8 cellular contexts compared by ENCODE assay signal in the genomic region with DNA sequence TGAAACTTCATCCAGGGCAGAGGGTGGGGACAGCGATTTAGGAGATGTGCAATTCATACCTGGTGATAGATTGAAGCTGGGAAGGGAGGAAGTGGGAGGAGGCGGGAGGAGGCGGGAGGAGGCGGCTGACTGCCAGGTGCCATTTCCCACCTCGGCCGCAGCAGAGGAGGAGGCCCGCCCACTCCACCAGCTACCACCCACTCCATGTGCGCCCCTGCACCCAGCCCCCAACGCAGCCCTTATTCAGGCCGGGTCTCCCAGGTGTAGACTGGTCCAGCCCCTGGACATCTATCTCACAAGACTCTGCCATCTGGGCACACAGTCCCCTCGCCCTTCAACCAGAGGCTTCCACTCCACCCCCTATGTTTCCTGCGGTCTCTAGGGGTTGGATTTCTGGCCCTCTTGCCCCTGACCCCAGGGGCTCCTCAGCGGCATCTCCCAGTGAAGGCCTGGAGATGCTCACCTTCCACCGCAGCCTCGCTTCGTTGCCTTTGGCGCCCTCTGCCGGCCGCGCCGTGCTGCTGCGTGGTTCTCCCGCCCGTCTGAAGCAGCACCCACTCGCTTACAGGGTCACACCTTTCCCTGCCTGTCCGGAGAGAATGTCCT. TPM values are rescaled to one million over a fixed set of nuclear protein-coding genes. Genes with fewer than 3 reads are reported as not detected.
DNase-seq lines count a peak whose midpoint lies in the region; ATAC-seq, FAIRE-seq and TF ChIP-seq lines count a peak whose summit lies in the region.

No MANE protein-coding gene starts in this region.

- H3K36me3 ChIP-seq in bronchial epithelial cell (ENCODE audit: control insufficient read depth, insufficient read depth, low read length) (no peaks in the 10 kb centered on the region), kidney epithelial cell (ENCODE audit: control insufficient read depth, insufficient read depth, low read length) (no peaks in the 10 kb centered on the region)

- H3K27me3 ChIP-seq in bronchial epithelial cell (ENCODE audit: control insufficient read depth, insufficient read depth, low read length) (peaks cover 5% of the 10 kb centered on the region), kidney epithelial cell (ENCODE audit: control insufficient read depth, insufficient read depth, low read length) (peaks cover 24% of the 10 kb centered on the region)

- H3K4me3 ChIP-seq in bronchial epithelial cell (ENCODE audit: low read depth, low read length) (no peak overlapping the region), kidney epithelial cell (ENCODE audit: low read depth, low read length) (no peak overlapping the region)

- no peak for FAIRE-seq in bronchial epithelial cell (lab: Jason Lieb, UNC)

- POLR2A ChIA-PET in GM10248 (lab: Yijun Ruan, JAX): interaction anchor here (1.0 to 1.7 kb wide), 3 partner anchors 19 to 86 kb away, joined by 3 to 6 read pairs (median 3); no protein-coding TSS in a partner anchor

- TF ChIP-seq CTCF in GM10248 (IDR thresholded peaks at IDR 0.05; ENCODE audit: control extremely low read depth, extremely low read depth, low read depth, missing control alignments) (peak; percentile 99), bronchial epithelial cell (IDR thresholded peaks at IDR 0.05; ENCODE audit: insufficient read depth, low read length, severe bottlenecking) (peak; percentile 99), kidney epithelial cell (IDR thresholded peaks at IDR 0.05; ENCODE audit: insufficient read depth, low read length, poor library complexity, severe bottlenecking) (peak; percentile 96)

- ATAC-seq in HG02759 (IDR thresholded peaks at IDR 0.05; ENCODE audit: unreplicated experiment) (peak; percentile 54), GM18519 (IDR thresholded peaks at IDR 0.05; ENCODE audit: low FRiP score, unreplicated experiment) (no peak)
- ATAC-seq in activated CD4-positive, CD25-positive, alpha-beta regulatory T cell treated with anti-CD3 and anti-CD28 coated beads, Interleukin-2, amount 50 U/mL, for 24 hours: peak; percentile 81 to 82

- CTCF ChIA-PET in GM10248 (lab: Yijun Ruan, JAX): interaction anchor here (0.8 to 6.6 kb wide), 50 partner anchors 8 to 250 kb away, joined by 3 to 112 read pairs (median 5); partner anchors contain the start of genes DHX35, FAM83D and PPP1R16B

- peak; percentile 89 for DNase-seq in GM10248 (ENCODE audit: extremely low spot score)
- DNase-seq in NCI-H2171 treated with DMSO at 0.1 percent for 48 hours (lab: John Stamatoyannopoulos, UW): peak; percentile 87
- peak; percentile 23 for DNase-seq in bronchial epithelial cell (ENCODE audit: low read depth)
- no peak for DNase-seq in kidney epithelial cell (ENCODE audit: low read depth)
- peak; percentile 75 to 80 for DNase-seq in stimulated activated CD4-positive, alpha-beta T cell treated with anti-CD3 and anti-CD28 coated beads, Interleukin-4, amount 100 ng/mL, for 48 hours (ENCODE audit: low read depth in 2 of 2)

RNA-seq across cellular contexts. Expression of gene FAM83D, which starts 32.6 kb away (rescaled TPM):
- total RNA-seq in bronchial epithelial cell: 2.6 and 5.1 TPM in 2 replicates
- total RNA-seq in kidney epithelial cell: 4.1 and 5.4 TPM in 2 replicates
